Comparison of ENCODE assay signal across 24 cellular contexts in genomic region chr12:45547132-45547531, GRCh38.
"Had no signal": no experiment of that assay in that cellular context is flagged by ENCODE, and none has a peak within 500 bp of the region (broad histone marks: within the 10 kb centered on the region; RNA-seq: fewer than 3 reads in every experiment).

No MANE protein-coding gene starts in this region.

- H3K4me3 ChIP-seq: adrenal gland, body of pancreas had no signal

- H3K36me3 ChIP-seq: adrenal gland had no signal

- H3K27ac ChIP-seq: adrenal gland, body of pancreas had no signal

- ATAC-seq: activated CD4-positive, alpha-beta T cell treated with anti-CD3 and anti-CD28 coated beads for 36 hours; activated CD8-positive, alpha-beta memory T cell treated with anti-CD3 and anti-CD28 coated beads, Interleukin-2, amount 10 ng/mL, durations not matched to agents 7 days and 5 days; activated CD8-positive, alpha-beta T cell treated with anti-CD3 and anti-CD28 coated beads, Interleukin-2, amount 10 ng/mL, durations not matched to agents 7 days and 5 days; activated naive CD8-positive, alpha-beta T cell treated with anti-CD3 and anti-CD28 coated beads, Interleukin-2, amount 50 U/mL, for 24 hours; body of pancreas; esophagus mucosa had no signal

- DNase-seq: activated CD4-positive, alpha-beta memory T cell treated with anti-CD3 and anti-CD28 coated beads for 36 hours; activated CD4-positive, alpha-beta T cell treated with anti-CD3 and anti-CD28 coated beads for 36 hours; activated CD4-positive, alpha-beta T cell treated with anti-CD3 and anti-CD28 coated beads, Interleukin-2, amount 10 ng/mL, durations not matched to agents 24 days and 14 days; activated CD4-positive, CD25-positive, alpha-beta regulatory T cell; activated CD4-positive, CD25-positive, alpha-beta regulatory T cell treated with anti-CD3 and anti-CD28 coated beads, Interleukin-2, amount 50 U/mL, for 72 hours; activated CD8-positive, alpha-beta memory T cell treated with anti-CD3 and anti-CD28 coated beads, Interleukin-2, amount 10 ng/mL, durations not matched to agents 7 days and 5 days; activated CD8-positive, alpha-beta memory T cell treated with anti-CD3 and anti-CD28 coated beads, Interleukin-2, amount 50 U/mL, for 4 hours; activated CD8-positive, alpha-beta T cell treated with anti-CD3 and anti-CD28 coated beads, Interleukin-2, amount 10 ng/mL, durations not matched to agents 7 days and 5 days; activated effector memory CD4-positive, alpha-beta T cell treated with anti-CD3 and anti-CD28 coated beads, Interleukin-2, amount 50 U/mL, for 16 hours; activated naive CD4-positive, alpha-beta T cell treated with anti-CD3 and anti-CD28 coated beads for 36 hours; activated naive CD8-positive, alpha-beta T cell treated with anti-CD3 and anti-CD28 coated beads for 36 hours; activated naive CD8-positive, alpha-beta T cell treated with anti-CD3 and anti-CD28 coated beads, Interleukin-2, amount 50 U/mL, for 24 hours; activated T-cell treated with anti-CD3 and anti-CD28 coated beads, Interleukin-2, amount 50 U/mL, for 1 hour; activated T-cell treated with anti-CD3 and anti-CD28 coated beads, Interleukin-2, amount 50 U/mL, for 48 hours; adrenal gland; amygdala; aorta; body of pancreas; caudate nucleus; effector CD8-positive, alpha-beta T cell; foreskin fibroblast had no signal

- H3K9me3 ChIP-seq: adrenal gland, body of pancreas had no signal

- H3K27me3 ChIP-seq: adrenal gland, body of pancreas had no signal

- H3K4me1 ChIP-seq: adrenal gland, body of pancreas had no signal

- FAIRE-seq: colon, frontal cortex had no signal
